1 cellular context compared by ENCODE assay signal in genomic region chr15:79027532-79028410, GRCh38.
TF ChIP-seq lines count a peak whose summit lies in the region.

No MANE protein-coding gene starts in this region.

TF ChIP-seq in HCT116, 20 proteins besides CTCF, POLR2A, EP300 and RAD21 (continued from another document):
- TF ChIP-seq YY1 (IDR thresholded peaks at IDR 0.05; ENCODE audit: extremely low read depth, insufficient replicate concordance, low read depth, low read length), result no peak
- TF ChIP-seq CEBPB (IDR thresholded peaks at IDR 0.05; ENCODE audit: low read depth), result no peak
- no peak for TF ChIP-seq EZH2 (IDR thresholded peaks at IDR 0.05)
- TF ChIP-seq ATF3 (IDR thresholded peaks at IDR 0.05), result no peak
- TF ChIP-seq EGR1 (IDR thresholded peaks at IDR 0.05; ENCODE audit: low read depth), result no peak
- no peak for TF ChIP-seq SP1 (IDR thresholded peaks at IDR 0.05; ENCODE audit: low read depth)
- no peak for TF ChIP-seq SRF (IDR thresholded peaks at IDR 0.05; ENCODE audit: low read depth)
- no peak for TF ChIP-seq SIN3A (IDR thresholded peaks at IDR 0.05; ENCODE audit: low read depth)
- TF ChIP-seq TCF7L2 (IDR thresholded peaks at IDR 0.05; ENCODE audit: borderline replicate concordance, extremely low read depth, insufficient read depth, insufficient read length), result no peak
TF ChIP-seq in HCT116: peak in this region for 0.
